ENCODE assay signal across 8 cellular contexts in genomic region chr4:118352843-118353373, GRCh38. TPM values are rescaled to one million over a fixed set of nuclear protein-coding genes. Genes with fewer than 3 reads are reported as not detected.
DNase-seq lines count a peak whose midpoint lies in the region; ATAC-seq and TF ChIP-seq lines count a peak whose summit lies in the region.

TSS of gene PRSS12 (minus strand) at chr4:118353003. CDS start at chr4:118352720, 283 bp downstream.

- H3K4me3 ChIP-seq in GM23338 (peak within 1 kb of the TSS; percentile 78), astrocyte of the cerebellum (ENCODE audit: low read depth, low read length) (peak within 1 kb of the TSS; percentile 57), iPS DF 6.9 (ENCODE audit: low read length) (peak within 1 kb of the TSS; percentile 76), skeletal muscle satellite cell (ENCODE audit: low read length) (peak within 1 kb of the TSS; percentile 79)

- ATAC-seq in GM23338 (peak; percentile 90), T-cell (replicated peaks in 1 of 4) (peak; percentile 78 to 89 (median 83))

- H3K9me3 Mint-ChIP-seq in GM23338: no peaks in the 10 kb centered on the region
- H3K9me3 Mint-ChIP-seq in T-cell: no peaks in the 10 kb centered on the region

- TF ChIP-seq CTCF in GM10266 (IDR thresholded peaks at IDR 0.05; ENCODE audit: control insufficient read depth, insufficient read depth, low read depth, missing control alignments): peak; percentile 73
- TF ChIP-seq CTCF in GM23338 (conservative IDR thresholded peaks at IDR 0.05; ENCODE audit: low read depth in 2 of 2): peak; percentile 48 to 76
- TF ChIP-seq CTCF in astrocyte of the cerebellum (IDR thresholded peaks at IDR 0.05; ENCODE audit: low read depth, low read length, missing control alignments): peak; percentile 76

- peak within 1 kb of the TSS; percentile 100 for H2AFZ ChIP-seq in GM23338

- CTCF ChIA-PET in T-cell (lab: Charles Lee): interaction anchor here (0.5 to 1.2 kb wide), 7 partner anchors 30 to 473 kb away, joined by 3 to 7 read pairs (median 3); no protein-coding TSS in a partner anchor

- POLR2A ChIA-PET in T-cell (lab: Charles Lee): no interaction called here

- H3K4me1 Mint-ChIP-seq in GM23338 (peaks cover 36% of the 10 kb centered on the region), T-cell (peaks cover 14 to 17% (median 15%) of the 10 kb centered on the region in 3 donors)

- H3K9me3 ChIP-seq in iPS DF 6.9 (ENCODE audit: control insufficient read depth, insufficient read depth, low read length) (no peaks in the 10 kb centered on the region), skeletal muscle satellite cell (replicated peaks; ENCODE audit: low read length) (no peaks in the 10 kb centered on the region)

- no peaks in the 10 kb centered on the region for H3K36me3 ChIP-seq in GM23338 (ENCODE audit: insufficient read depth)
- no peaks in the 10 kb centered on the region for H3K36me3 ChIP-seq in iPS DF 6.9 (ENCODE audit: control insufficient read depth, insufficient read depth, low read length)
- no peaks in the 10 kb centered on the region for H3K36me3 ChIP-seq in skeletal muscle satellite cell (ENCODE audit: insufficient read depth, low read length)

- H3K9ac ChIP-seq in skeletal muscle satellite cell (ENCODE audit: low read depth, low read length): peak within 1 kb of the TSS; percentile 77

- H3F3A ChIP-seq in GM23338 (replicated peaks; ENCODE audit: low read depth): no peaks in the 10 kb centered on the region

- H3K4me2 ChIP-seq in GM23338: peak within 1 kb of the TSS; percentile 99
- peak within 1 kb of the TSS; percentile 94 for H3K4me2 ChIP-seq in skeletal muscle satellite cell (ENCODE audit: low read length)

- WGBS in iPS DF 6.9 (ENCODE audit: insufficient coverage, insufficient read length): no CpG with 5 or more reads among the region's 53 CpGs

- no peaks in the 10 kb centered on the region for H3K9me2 ChIP-seq in GM23338 (ENCODE audit: insufficient read depth)

- H3K36me3 Mint-ChIP-seq in GM23338 (ENCODE audit: low read depth) (no peaks in the 10 kb centered on the region; the same call in 2 of the 3 replicates), T-cell (no peaks in the 10 kb centered on the region)

- no peaks in the 10 kb centered on the region for H4K20me1 ChIP-seq in GM23338 (replicated peaks; ENCODE audit: insufficient read depth)

- no peak within 1 kb of the TSS for H3K27ac ChIP-seq in GM23338 (ENCODE audit: low read depth)
- H3K27ac ChIP-seq in iPS DF 6.9 (ENCODE audit: low read length): no peak within 1 kb of the TSS

- in situ Hi-C loops in KBM-7 (cut with MboI; ENCODE audit: low pct_unique_long_range_greater_than_20kb, low sequenced_read_pairs): no loop called here
- in situ Hi-C loops in astrocyte of the cerebellum (cut with HindIII; ENCODE audit: low sequenced_read_pairs): no loop called here

- H3K79me2 ChIP-seq in GM23338 (replicated peaks; ENCODE audit: insufficient read depth): no peaks in the 10 kb centered on the region; the same call in 1 of the 2 replicates

- peaks cover 29% of the 10 kb centered on the region for H3K4me1 ChIP-seq in GM23338 (ENCODE audit: insufficient read depth)
- no peaks in the 10 kb centered on the region for H3K4me1 ChIP-seq in iPS DF 6.9 (ENCODE audit: control insufficient read depth, insufficient read depth, low read length)
- H3K4me1 ChIP-seq in skeletal muscle satellite cell (ENCODE audit: control insufficient read depth, insufficient read depth, low read length): peaks cover 10% of the 10 kb centered on the region

- H3K27ac Mint-ChIP-seq in GM23338: no peak within 1 kb of the TSS
- peak within 1 kb of the TSS in 1 of 2 donors; percentile 1 for H3K27ac Mint-ChIP-seq in T-cell

- peaks cover 18% of the 10 kb centered on the region for H3K27me3 Mint-ChIP-seq in GM23338 (ENCODE audit: insufficient read depth, low read depth, poor library complexity)
- peaks cover 71 to 76% of the 10 kb centered on the region in 2 donors for H3K27me3 Mint-ChIP-seq in T-cell

- H3K27me3 ChIP-seq in GM23338 (ENCODE audit: insufficient read depth) (peaks cover 35% of the 10 kb centered on the region), iPS DF 6.9 (ENCODE audit: control insufficient read depth, insufficient read depth, low read length) (peaks cover 5% of the 10 kb centered on the region), skeletal muscle satellite cell (ENCODE audit: control insufficient read depth, insufficient read depth, low read length) (peaks cover 8% of the 10 kb centered on the region)

- H3K4me3 Mint-ChIP-seq in GM23338: peak within 1 kb of the TSS; percentile 87
- H3K4me3 Mint-ChIP-seq in T-cell: peak within 1 kb of the TSS; percentile 69 to 79 (median 70)

- DNase-seq in GM10266 (ENCODE audit: extremely low spot score) (peak; percentile 88), GM23338 (ENCODE audit: low spot score) (peak; percentile 95), KBM-7 (peak; percentile 88), T-cell (peak in 30 of 34 experiments; percentile 0 to 49 (median 25)), astrocyte of the cerebellum (ENCODE audit: low read depth) (peak; percentile 27), iPS DF 6.9 (ENCODE audit: low read depth, low spot score) (peak; percentile 48), NK-92 (lab: John Stamatoyannopoulos, UW; ENCODE audit: unreplicated experiment) (no peak)

TF ChIP-seq in GM23338, 12 proteins besides CTCF, POLR2A, EP300 and RAD21:
- TF ChIP-seq ZNF114 (CRISPR knock-in tag; IDR thresholded peaks at IDR 0.05): no peak
- TF ChIP-seq ZNF331 (CRISPR knock-in tag; IDR thresholded peaks at IDR 0.05; ENCODE audit: low read depth): 0 out of 2 replicates have a peak, but pooled peaks have one; percentile 11
- peak; percentile 44; the same call in 1 of the 2 replicates for TF ChIP-seq CREB1 (CRISPR knock-in tag; IDR thresholded peaks at IDR 0.05; ENCODE audit: low read depth)

RNA-seq across cellular contexts. Expression of gene PRSS12, which starts in this region (rescaled TPM):
- total RNA-seq in GM23338 (2014; rRNA removed; shearing (Covaris generic)): 7.5 and 12.9 TPM in 2 replicates
- 4.1 and 5.5 TPM in 2 replicates for polyA plus RNA-seq in GM23338 (2016; fragmentation: Nextera tagmentation; extraction: Ambion mirVana)
- under 1 TPM in 3 of 5 donors, not detected in 2; 0.03 to 0.25 (median 0.18) TPM for total RNA-seq in T-cell
- total RNA-seq in skeletal muscle satellite cell (2012; rRNA removed): 3.0 and 5.9 TPM in 2 replicates

Comparison
In these comparisons a context has a peak if more than half of its experiments do, and no peak if none do; other contexts are left out.
1. Peak in DNase-seq and ATAC-seq in T-cell; RNA of the gene not detected or under 1 TPM.